ENCODE assay signal across 15 cellular contexts in genomic region chr2:216463148-216463547, GRCh38. TPM values are rescaled to one million over a fixed set of nuclear protein-coding genes. Genes with fewer than 3 reads are reported as not detected.
DNase-seq lines count a peak whose midpoint lies in the region; ATAC-seq, FAIRE-seq and TF ChIP-seq lines count a peak whose summit lies in the region.
"Had no signal": no experiment of that assay in that cellular context is flagged by ENCODE, and none has a peak within 500 bp of the region (broad histone marks: within the 10 kb centered on the region; RNA-seq: fewer than 3 reads in every experiment).

No MANE protein-coding gene starts in this region.

- H3K4me3 Mint-ChIP-seq in activated T-helper 17 cell treated with anti-CD3 and anti-CD28 coated beads, Interleukin-2, amount 50 U/mL, for 72 hours, result no peak overlapping the region
- H3K4me3 Mint-ChIP-seq in naive thymus-derived CD4-positive, alpha-beta T cell, result no peak overlapping the region
- H3K4me3 Mint-ChIP-seq: CD4-positive, CD25-positive, alpha-beta regulatory T cell had no signal

- intact Hi-C loops in IMR-90 (cut with micrococcal nuclease), result no loop called here
- intact Hi-C loops in naive thymus-derived CD4-positive, alpha-beta T cell (cut with micrococcal nuclease), result no loop called here

- H4K8ac ChIP-seq in IMR-90 (ENCODE audit: low read depth in 2 of 2, low read length in 2 of 2), result no peak overlapping the region

- no peak overlapping the region for H3K4me3 ChIP-seq in IMR-90 (ENCODE audit: insufficient read depth, low read depth, low read length)
- H3K4me3 ChIP-seq in naive thymus-derived CD4-positive, alpha-beta T cell (ENCODE audit: low read length), result no peak overlapping the region
- H3K4me3 ChIP-seq: BLaER1 treated with 17β-estradiol and CSF1 and Interleukin-3, amounts not matched to agents 10 nM and 100 nM; GM12878 had no signal

- H2AK9ac ChIP-seq in IMR-90 (replicated peaks; ENCODE audit: low read depth, low read length, poor library complexity), result no peak overlapping the region

- H3K9ac ChIP-seq in IMR-90 (ENCODE audit: low read depth, low read length), result no peak overlapping the region
- H3K9ac ChIP-seq: BLaER1 treated with 17β-estradiol and CSF1 and Interleukin-3, amounts not matched to agents 10 nM and 100 nM had no signal

- H3K14ac ChIP-seq in IMR-90 (replicated peaks; ENCODE audit: low read depth, low read length), result no peak overlapping the region

- H3K4me2 ChIP-seq in IMR-90 (ENCODE audit: low read depth, low read length), result no peak overlapping the region
- H3K4me2 ChIP-seq: BLaER1 treated with 17β-estradiol and CSF1 and Interleukin-3, amounts not matched to agents 10 nM and 100 nM had no signal

- POLR2A ChIA-PET in IMR-90 (lab: Charles Lee; ENCODE audit: unreplicated experiment), result no interaction called here
- POLR2A ChIA-PET in naive thymus-derived CD4-positive, alpha-beta T cell (lab: Charles Lee), result no interaction called here

- H2AFZ ChIP-seq in IMR-90 (replicated peaks; ENCODE audit: low read length, poor library complexity), result no peak overlapping the region

- no peaks in the 10 kb centered on the region for H4K20me1 ChIP-seq in IMR-90 (ENCODE audit: insufficient read depth, low read length)
- H4K20me1 ChIP-seq: BLaER1 treated with 17β-estradiol and CSF1 and Interleukin-3, amounts not matched to agents 10 nM and 100 nM had no signal

- no peaks in the 10 kb centered on the region for H3K4me1 Mint-ChIP-seq in activated T-helper 17 cell treated with anti-CD3 and anti-CD28 coated beads, Interleukin-2, amount 50 U/mL, for 72 hours
- no peaks in the 10 kb centered on the region for H3K4me1 Mint-ChIP-seq in naive thymus-derived CD4-positive, alpha-beta T cell

- no peak for FAIRE-seq in urothelium cell line (lab: Jason Lieb, UNC)
- FAIRE-seq: GM12878, GM18507 had no signal

- TF ChIP-seq RAD21 in IMR-90 (IDR thresholded peaks at IDR 0.05; ENCODE audit: low read length), result no peak

- H3K9me1 ChIP-seq in IMR-90 (ENCODE audit: insufficient read depth, low read length), result no peaks in the 10 kb centered on the region

- no peak overlapping the region for H3K56ac ChIP-seq in IMR-90 (ENCODE audit: extremely low read depth, insufficient read depth, low read length)

- H3K23ac ChIP-seq in IMR-90 (ENCODE audit: low read depth, low read length), result no peak overlapping the region

- H2BK15ac ChIP-seq in IMR-90 (ENCODE audit: low read depth, low read length), result no peak overlapping the region

- CTCF ChIA-PET in IMR-90 (lab: Yijun Ruan, JAX), result no interaction called here
- CTCF ChIA-PET in naive thymus-derived CD4-positive, alpha-beta T cell (lab: Charles Lee), result no interaction called here

- H3K27ac ChIP-seq in IMR-90 (ENCODE audit: insufficient read depth, low read length), result no peak overlapping the region
- no peak overlapping the region for H3K27ac ChIP-seq in naive thymus-derived CD4-positive, alpha-beta T cell (ENCODE audit: low read depth, low read length)
- H3K27ac ChIP-seq: BLaER1 treated with 17β-estradiol and CSF1 and Interleukin-3, amounts not matched to agents 10 nM and 100 nM had no signal

- no peak overlapping the region for H3K4ac ChIP-seq in IMR-90 (ENCODE audit: low read depth, low read length)

- no peak for DNase-seq in activated naive CD4-positive, alpha-beta T cell treated with anti-CD3 and anti-CD28 coated beads, Interleukin-2, amount 50 U/mL, for 72 hours (ENCODE audit: low spot score in 2 of 2)
- DNase-seq in activated naive CD4-positive, alpha-beta T cell treated with Interleukin-2 at 50 U/mL for 16 hours, result no peak
- DNase-seq in IMR-90, result peak; percentile 46
- peak; percentile 12 for DNase-seq in urothelium cell line (ENCODE audit: low spot score)
- DNase-seq in dermis blood vessel endothelial cell, result no peak
- DNase-seq in naive thymus-derived CD4-positive, alpha-beta T cell, result no peak
- DNase-seq: ACHN; Calu3; CD4-positive, CD25-positive, alpha-beta regulatory T cell; DMS 273 treated with DMSO at 0.1 percent for 48 hours had no signal

- H3K79me1 ChIP-seq in IMR-90 (ENCODE audit: low read depth in 1 of 2, low read length in 2 of 2), result no peaks in the 10 kb centered on the region

- H2AK5ac ChIP-seq in IMR-90 (ENCODE audit: low read depth, low read length), result no peak overlapping the region

- ATAC-seq in activated naive CD4-positive, alpha-beta T cell treated with anti-CD3 and anti-CD28 coated beads, Interleukin-2, amount 50 U/mL, for 72 hours, result peak; percentile 14 to 32
- no peak for ATAC-seq in IMR-90 (ENCODE audit: low read depth)
- peak; percentile 52 for ATAC-seq in activated T-helper 17 cell treated with anti-CD3 and anti-CD28 coated beads, Interleukin-2, amount 50 U/mL, for 72 hours (replicated peaks)
- no peak for ATAC-seq in naive thymus-derived CD4-positive, alpha-beta T cell
- ATAC-seq: GM12878, HCT116 had no signal

- no CpG with 5 or more reads among the region's 2 CpGs for WGBS in IMR-90 (ENCODE audit: extremely low coverage in 2 of 2, insufficient read length in 1 of 2), 2 experiments

- no peaks in the 10 kb centered on the region for H3K36me3 Mint-ChIP-seq in activated naive CD4-positive, alpha-beta T cell treated with anti-CD3 and anti-CD28 coated beads, Interleukin-2, amount 50 U/mL, for 72 hours
- H3K36me3 Mint-ChIP-seq in activated T-helper 17 cell treated with anti-CD3 and anti-CD28 coated beads, Interleukin-2, amount 50 U/mL, for 72 hours (ENCODE audit: low read depth), result peaks cover 39% of the 10 kb centered on the region
- H3K36me3 Mint-ChIP-seq in naive thymus-derived CD4-positive, alpha-beta T cell, result peaks cover 0 to 44% (median 15%) of the 10 kb centered on the region in 5 donors

- no peak overlapping the region for H2BK120ac ChIP-seq in IMR-90 (ENCODE audit: low read depth, low read length)

- no peaks in the 10 kb centered on the region for H3K4me1 ChIP-seq in IMR-90 (ENCODE audit: control insufficient read depth, insufficient read depth, low read length)
- no peaks in the 10 kb centered on the region for H3K4me1 ChIP-seq in naive thymus-derived CD4-positive, alpha-beta T cell (ENCODE audit: control insufficient read depth in 2 of 2, insufficient read depth in 2 of 2, low read length in 2 of 2)
- H3K4me1 ChIP-seq: BLaER1 treated with 17β-estradiol and CSF1 and Interleukin-3, amounts not matched to agents 10 nM and 100 nM had no signal

- in situ Hi-C loops in IMR-90 (cut with MboI; ENCODE audit: low sequenced_read_pairs), result no loop called here

- H2BK20ac ChIP-seq in IMR-90 (ENCODE audit: low read depth, low read length), result no peak overlapping the region

- peak overlapping the region in 1 of 2 donors; percentile 17 for H3K27ac Mint-ChIP-seq in activated naive CD4-positive, alpha-beta T cell treated with anti-CD3 and anti-CD28 coated beads, Interleukin-2, amount 50 U/mL, for 72 hours
- peak overlapping the region; percentile 78 for H3K27ac Mint-ChIP-seq in activated T-helper 17 cell treated with anti-CD3 and anti-CD28 coated beads, Interleukin-2, amount 50 U/mL, for 72 hours
- H3K27ac Mint-ChIP-seq in naive thymus-derived CD4-positive, alpha-beta T cell, result peak overlapping the region in 1 of 9 donors; percentile 36

- no peak for TF ChIP-seq POLR2A in IMR-90 (IDR thresholded peaks at IDR 0.05; ENCODE audit: low read depth, low read length)

- TF ChIP-seq CTCF in IMR-90 (conservative IDR thresholded peaks at IDR 0.05; ENCODE audit: low read depth, low read length), result no peak

- no peaks in the 10 kb centered on the region for H3K27me3 Mint-ChIP-seq in activated T-helper 17 cell treated with anti-CD3 and anti-CD28 coated beads, Interleukin-2, amount 50 U/mL, for 72 hours
- H3K27me3 Mint-ChIP-seq in naive thymus-derived CD4-positive, alpha-beta T cell, result no peaks in the 10 kb centered on the region
- H3K27me3 Mint-ChIP-seq: CD4-positive, CD25-positive, alpha-beta regulatory T cell had no signal

- no peaks in the 10 kb centered on the region for H3K27me3 ChIP-seq in IMR-90 (ENCODE audit: control insufficient read depth, insufficient read depth, low read length)
- no peaks in the 10 kb centered on the region for H3K27me3 ChIP-seq in naive thymus-derived CD4-positive, alpha-beta T cell (ENCODE audit: control insufficient read depth in 2 of 2, insufficient read depth in 2 of 2, low read length in 2 of 2)
- H3K27me3 ChIP-seq: BLaER1 treated with 17β-estradiol and CSF1 and Interleukin-3, amounts not matched to agents 10 nM and 100 nM had no signal

- dilution Hi-C loops in IMR-90 (cut with HindIII; ENCODE audit: low sequenced_read_pairs, unreplicated experiment), result no loop called here

- H3K36me3 ChIP-seq in IMR-90 (ENCODE audit: control insufficient read depth, insufficient read depth, low read length), result peaks cover 22% of the 10 kb centered on the region
- peaks cover 0 to 20% (median under 1%) of the 10 kb centered on the region in 3 experiments for H3K36me3 ChIP-seq in naive thymus-derived CD4-positive, alpha-beta T cell (ENCODE audit: control insufficient read depth in 2 of 3, insufficient read depth in 3 of 3, low read length in 3 of 3)

- no peak overlapping the region for H2BK5ac ChIP-seq in IMR-90 (ENCODE audit: low read depth, low read length, poor library complexity, severe bottlenecking)

- H3K18ac ChIP-seq in IMR-90 (ENCODE audit: low read depth, low read length), result no peak overlapping the region

- BruUV-seq in IMR-90 (replicated peaks; lab: Mats Ljungman, UMichigan), result no TSS peak

- no peak overlapping the region for H4K5ac ChIP-seq in IMR-90 (ENCODE audit: low read depth, low read length)

- peaks cover 11% of the 10 kb centered on the region for H3K9me3 ChIP-seq in IMR-90 (ENCODE audit: control insufficient read depth, insufficient read depth, low read length)
- H3K9me3 ChIP-seq in naive thymus-derived CD4-positive, alpha-beta T cell (ENCODE audit: control insufficient read depth in 2 of 3, low read length in 3 of 3), result no peaks in the 10 kb centered on the region
- H3K9me3 ChIP-seq: BLaER1 treated with 17β-estradiol and CSF1 and Interleukin-3, amounts not matched to agents 10 nM and 100 nM had no signal

- H3K9me3 Mint-ChIP-seq in activated naive CD4-positive, alpha-beta T cell treated with anti-CD3 and anti-CD28 coated beads, Interleukin-2, amount 50 U/mL, for 72 hours, result no peaks in the 10 kb centered on the region
- no peaks in the 10 kb centered on the region for H3K9me3 Mint-ChIP-seq in activated T-helper 17 cell treated with anti-CD3 and anti-CD28 coated beads, Interleukin-2, amount 50 U/mL, for 72 hours
- H3K9me3 Mint-ChIP-seq in naive thymus-derived CD4-positive, alpha-beta T cell, result peaks cover 0 to 3% (median 0%) of the 10 kb centered on the region in 11 donors
- H3K9me3 Mint-ChIP-seq: CD4-positive, CD25-positive, alpha-beta regulatory T cell had no signal

- H4K91ac ChIP-seq in IMR-90 (ENCODE audit: insufficient read depth, low read depth, low read length), result no peak overlapping the region

RNA-seq across cellular contexts. Expression of gene RPL37A, which starts 35.5 kb away (rescaled TPM):
- total RNA-seq in activated naive CD4-positive, alpha-beta T cell treated with anti-CD3 and anti-CD28 coated beads, Interleukin-2, amount 50 U/mL, for 72 hours, result 1,000 to 10,000 TPM; 3,400 to 3,972 TPM
- 341 and 804 TPM in 2 replicates for total RNA-seq in IMR-90 (2012; rRNA removed)
- polyA plus RNA-seq in IMR-90 (2012; rRNA removed), result 1,504 and 1,572 TPM in 2 replicates
- polyA plus RNA-seq in IMR-90 (2012; cell fraction: cytosol; rRNA removed), result 2,705 and 5,319 TPM in 2 replicates
- 530 and 1,168 TPM in 2 replicates for polyA plus RNA-seq in IMR-90 (2012; cell fraction: nucleus; rRNA removed; ENCODE audit: low replicate concordance)
- total RNA-seq in activated T-helper 17 cell treated with anti-CD3 and anti-CD28 coated beads, Interleukin-2, amount 50 U/mL, for 72 hours, result 1,000 to 10,000 TPM; 2,880 to 3,993 TPM
- 1,015 and 1,508 TPM in 2 replicates for total RNA-seq in dermis blood vessel endothelial cell
- 1,000 to 10,000 TPM; 2,173 to 3,712 (median 3,236) TPM for total RNA-seq in naive thymus-derived CD4-positive, alpha-beta T cell
- 1,000 to 10,000 TPM; 3,585 to 4,840 TPM for polyA plus RNA-seq in naive thymus-derived CD4-positive, alpha-beta T cell

RNA-seq across cellular contexts. Expression of gene SMARCAL1, which starts 50.9 kb away (rescaled TPM):
- 10 to 100 TPM; 28.3 to 29.2 TPM for total RNA-seq in activated naive CD4-positive, alpha-beta T cell treated with anti-CD3 and anti-CD28 coated beads, Interleukin-2, amount 50 U/mL, for 72 hours
- total RNA-seq in IMR-90 (2012; rRNA removed), result 10.8 and 13.6 TPM in 2 replicates
- 21.0 and 21.4 TPM in 2 replicates for polyA plus RNA-seq in IMR-90 (2012; rRNA removed)
- polyA plus RNA-seq in IMR-90 (2012; cell fraction: cytosol; rRNA removed), result 14.4 and 15.5 TPM in 2 replicates
- 11.3 and 15.5 TPM in 2 replicates for polyA plus RNA-seq in IMR-90 (2012; cell fraction: nucleus; rRNA removed; ENCODE audit: low replicate concordance)
- total RNA-seq in activated T-helper 17 cell treated with anti-CD3 and anti-CD28 coated beads, Interleukin-2, amount 50 U/mL, for 72 hours, result 10 to 100 TPM; 26.1 to 27.3 TPM
- total RNA-seq in dermis blood vessel endothelial cell, result 18.5 and 21.5 TPM in 2 replicates
- total RNA-seq in naive thymus-derived CD4-positive, alpha-beta T cell, result 10 to 100 TPM; 16.2 to 30.3 (median 24.6) TPM
- polyA plus RNA-seq in naive thymus-derived CD4-positive, alpha-beta T cell, result 10 to 100 TPM; 18.6 to 31.2 TPM

Comparison
In these comparisons a context has a peak if more than half of its experiments do, and no peak if none do; other contexts are left out.
1. ATAC-seq: peak in activated naive CD4-positive, alpha-beta T cell treated with anti-CD3 and anti-CD28 coated beads, Interleukin-2, amount 50 U/mL, for 72 hours (2 of 2) and activated T-helper 17 cell treated with anti-CD3 and anti-CD28 coated beads, Interleukin-2, amount 50 U/mL, for 72 hours (single experiment); none in IMR-90 (single experiment) and naive thymus-derived CD4-positive, alpha-beta T cell (single experiment).
2. DNase-seq: peak in IMR-90 (single experiment) and urothelium cell line (single experiment); none in activated naive CD4-positive, alpha-beta T cell treated with anti-CD3 and anti-CD28 coated beads, Interleukin-2, amount 50 U/mL, for 72 hours (0 of 2), activated naive CD4-positive, alpha-beta T cell treated with Interleukin-2 at 50 U/mL for 16 hours (single experiment), dermis blood vessel endothelial cell (single experiment) and naive thymus-derived CD4-positive, alpha-beta T cell (0 of 9).